Comparison of ENCODE assay signal across 8 cellular contexts in genomic region chr1:147545133-147545532, GRCh38. TPM values are rescaled to one million over a fixed set of nuclear protein-coding genes. Genes with fewer than 3 reads are reported as not detected.
DNase-seq lines count a peak whose midpoint lies in the region; ATAC-seq and TF ChIP-seq lines count a peak whose summit lies in the region.

No MANE protein-coding gene starts in this region.

- H3K4me1 ChIP-seq in BLaER1 treated with 17β-estradiol and CSF1 and Interleukin-3, amounts not matched to agents 10 nM and 100 nM, result peaks cover 12 to 50% (median 34%) of the 10 kb centered on the region in 10 experiments
- peaks cover 43% of the 10 kb centered on the region for H3K4me1 ChIP-seq in psoas muscle

- peaks cover 54% of the 10 kb centered on the region for H3K27me3 Mint-ChIP-seq in central memory CD8-positive, alpha-beta T cell

- H3K36me3 Mint-ChIP-seq in central memory CD8-positive, alpha-beta T cell (ENCODE audit: insufficient read depth), result peaks cover 4% of the 10 kb centered on the region

- peak; percentile 57 to 85 for DNase-seq in central memory CD8-positive, alpha-beta T cell (ENCODE audit: low spot score in 2 of 2)
- DNase-seq in psoas muscle (peak; percentile 44 to 67), globus pallidus (ENCODE audit: low spot score) (no peak)

- H3K9me3 Mint-ChIP-seq in central memory CD8-positive, alpha-beta T cell, result no peaks in the 10 kb centered on the region

- peaks cover 0 to 13% (median 0%) of the 10 kb centered on the region in 11 experiments; a peak in 5 of 22 replicates for H3K27me3 ChIP-seq in BLaER1 treated with 17β-estradiol and CSF1 and Interleukin-3, amounts not matched to agents 10 nM and 100 nM
- H3K27me3 ChIP-seq in psoas muscle (ENCODE audit: insufficient read depth in 3 of 3, low read length in 2 of 3), result no peaks in the 10 kb centered on the region

- peak overlapping the region; percentile 62 for H3K4me3 Mint-ChIP-seq in central memory CD8-positive, alpha-beta T cell

- no peaks in the 10 kb centered on the region for H4K20me1 ChIP-seq in BLaER1 treated with 17β-estradiol and CSF1 and Interleukin-3, amounts not matched to agents 10 nM and 100 nM

- H3K36me3 ChIP-seq in BLaER1 treated with 17β-estradiol and CSF1 and Interleukin-3, amounts not matched to agents 10 nM and 100 nM, result no peaks in the 10 kb centered on the region
- no peaks in the 10 kb centered on the region for H3K36me3 ChIP-seq in psoas muscle (ENCODE audit: insufficient read depth in 1 of 2, low read depth in 1 of 2)

- H3K27ac ChIP-seq in BLaER1 treated with 17β-estradiol and CSF1 and Interleukin-3, amounts not matched to agents 10 nM and 100 nM, result peak overlapping the region in 1 of 11 experiments; percentile 4; a peak in 1 of 22 replicates
- H3K27ac ChIP-seq in psoas muscle, result peak overlapping the region; percentile 88

- peak overlapping the region in 1 of 11 experiments; percentile 11; a peak in 1 of 22 replicates for H3K9ac ChIP-seq in BLaER1 treated with 17β-estradiol and CSF1 and Interleukin-3, amounts not matched to agents 10 nM and 100 nM

- intact Hi-C loops in psoas muscle (cut with DNase I), result no loop called here

- no peak overlapping the region for H3K4me3 ChIP-seq in BLaER1 treated with 17β-estradiol and CSF1 and Interleukin-3, amounts not matched to agents 10 nM and 100 nM
- H3K4me3 ChIP-seq in psoas muscle, result peak overlapping the region; percentile 10

- peak overlapping the region; percentile 14 to 93 (median 65); a peak in 18 of 22 replicates for H3K4me2 ChIP-seq in BLaER1 treated with 17β-estradiol and CSF1 and Interleukin-3, amounts not matched to agents 10 nM and 100 nM

- 21 to 39% (median 24%) methylated on average over 6 of the region's 6 CpGs for WGBS in psoas muscle, 3 donors

- peak overlapping the region; percentile 72 for H3K27ac Mint-ChIP-seq in central memory CD8-positive, alpha-beta T cell (ENCODE audit: low read depth)

- peak; percentile 75 for ATAC-seq in HG03060 (IDR thresholded peaks at IDR 0.05; ENCODE audit: low read depth, unreplicated experiment)
- peak; percentile 87 for ATAC-seq in activated CD4-positive, CD25-positive, alpha-beta regulatory T cell treated with anti-CD3 and anti-CD28 coated beads, Interleukin-2, amount 50 U/mL, for 24 hours
- ATAC-seq in central memory CD8-positive, alpha-beta T cell (replicated peaks; ENCODE audit: extremely low read depth, poor library complexity, severe bottlenecking), result peak; percentile 95
- peak; percentile 41 to 74 (median 70) for ATAC-seq in psoas muscle
- no peak for ATAC-seq in HG03095 (IDR thresholded peaks at IDR 0.05; ENCODE audit: unreplicated experiment)
- no peak for ATAC-seq in GM21360 (IDR thresholded peaks at IDR 0.05; ENCODE audit: unreplicated experiment)

- H3K4me1 Mint-ChIP-seq in central memory CD8-positive, alpha-beta T cell, result peaks cover 41% of the 10 kb centered on the region

- H3K9me3 ChIP-seq in BLaER1 treated with 17β-estradiol and CSF1 and Interleukin-3, amounts not matched to agents 10 nM and 100 nM (replicated peaks in 1 of 11), result no peaks in the 10 kb centered on the region
- no peaks in the 10 kb centered on the region for H3K9me3 ChIP-seq in psoas muscle

- no peak for TF ChIP-seq CTCF in psoas muscle (IDR thresholded peaks at IDR 0.05)

RNA-seq across cellular contexts. Expression of gene BCL9, which starts 3.8 kb away (rescaled TPM):
- 10 to 100 TPM in 1 of 4 donors, 1 to 10 TPM in 3; 6.4 to 12.9 (median 8.9) TPM for total RNA-seq in psoas muscle
- 1 to 10 TPM; 2.0 to 3.0 (median 2.5) TPM for polyA plus RNA-seq in psoas muscle

Comparison
In these comparisons a context has a peak if more than half of its experiments do, and no peak if none do; other contexts are left out.
1. ATAC-seq: peak in HG03060 (single experiment), activated CD4-positive, CD25-positive, alpha-beta regulatory T cell treated with anti-CD3 and anti-CD28 coated beads, Interleukin-2, amount 50 U/mL, for 24 hours (2 of 2), central memory CD8-positive, alpha-beta T cell (single experiment) and psoas muscle (4 of 4); none in HG03095 (single experiment) and GM21360 (single experiment).